In the genomic region with DNA sequence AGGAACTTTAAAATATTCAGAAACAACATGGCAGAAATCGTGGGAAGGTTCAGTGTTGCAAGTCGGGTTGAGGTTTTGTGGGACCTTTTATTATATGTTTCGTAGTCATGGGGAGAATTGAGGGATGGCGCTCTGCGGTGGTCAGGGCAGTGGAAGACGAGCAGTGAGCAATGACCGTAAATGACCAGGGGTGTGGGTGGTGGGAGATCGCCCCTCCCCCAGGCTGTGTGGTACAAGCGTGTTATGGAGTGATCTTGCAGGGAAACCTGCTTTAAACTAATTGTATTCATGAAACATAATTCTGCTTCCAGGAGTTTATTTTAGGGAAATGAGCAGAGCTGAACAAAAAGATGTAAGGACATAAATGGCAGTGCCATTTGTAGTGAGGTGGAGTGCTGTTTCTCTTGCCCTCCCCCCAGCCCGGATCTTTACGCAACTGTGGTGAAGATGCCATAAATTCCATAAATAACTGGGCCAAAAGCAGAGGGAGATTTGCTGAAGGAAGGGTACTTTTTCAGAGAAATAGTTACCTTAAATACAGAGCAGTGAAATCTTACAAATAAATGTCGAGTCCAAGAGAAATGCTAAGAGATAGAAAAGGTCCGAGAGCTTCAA, we compare ENCODE assay signal across 2 cellular contexts.
TF ChIP-seq lines count a peak whose summit lies in the region.

No MANE protein-coding gene starts in this region.

TF ChIP-seq in HepG2, 621 proteins besides CTCF, POLR2A, EP300 and RAD21 (continues in another document):
- no peak for TF ChIP-seq PRMT3 (CRISPR knock-in tag; IDR thresholded peaks at IDR 0.05; ENCODE audit: borderline replicate concordance, low read depth)
- TF ChIP-seq, protein P1, sequence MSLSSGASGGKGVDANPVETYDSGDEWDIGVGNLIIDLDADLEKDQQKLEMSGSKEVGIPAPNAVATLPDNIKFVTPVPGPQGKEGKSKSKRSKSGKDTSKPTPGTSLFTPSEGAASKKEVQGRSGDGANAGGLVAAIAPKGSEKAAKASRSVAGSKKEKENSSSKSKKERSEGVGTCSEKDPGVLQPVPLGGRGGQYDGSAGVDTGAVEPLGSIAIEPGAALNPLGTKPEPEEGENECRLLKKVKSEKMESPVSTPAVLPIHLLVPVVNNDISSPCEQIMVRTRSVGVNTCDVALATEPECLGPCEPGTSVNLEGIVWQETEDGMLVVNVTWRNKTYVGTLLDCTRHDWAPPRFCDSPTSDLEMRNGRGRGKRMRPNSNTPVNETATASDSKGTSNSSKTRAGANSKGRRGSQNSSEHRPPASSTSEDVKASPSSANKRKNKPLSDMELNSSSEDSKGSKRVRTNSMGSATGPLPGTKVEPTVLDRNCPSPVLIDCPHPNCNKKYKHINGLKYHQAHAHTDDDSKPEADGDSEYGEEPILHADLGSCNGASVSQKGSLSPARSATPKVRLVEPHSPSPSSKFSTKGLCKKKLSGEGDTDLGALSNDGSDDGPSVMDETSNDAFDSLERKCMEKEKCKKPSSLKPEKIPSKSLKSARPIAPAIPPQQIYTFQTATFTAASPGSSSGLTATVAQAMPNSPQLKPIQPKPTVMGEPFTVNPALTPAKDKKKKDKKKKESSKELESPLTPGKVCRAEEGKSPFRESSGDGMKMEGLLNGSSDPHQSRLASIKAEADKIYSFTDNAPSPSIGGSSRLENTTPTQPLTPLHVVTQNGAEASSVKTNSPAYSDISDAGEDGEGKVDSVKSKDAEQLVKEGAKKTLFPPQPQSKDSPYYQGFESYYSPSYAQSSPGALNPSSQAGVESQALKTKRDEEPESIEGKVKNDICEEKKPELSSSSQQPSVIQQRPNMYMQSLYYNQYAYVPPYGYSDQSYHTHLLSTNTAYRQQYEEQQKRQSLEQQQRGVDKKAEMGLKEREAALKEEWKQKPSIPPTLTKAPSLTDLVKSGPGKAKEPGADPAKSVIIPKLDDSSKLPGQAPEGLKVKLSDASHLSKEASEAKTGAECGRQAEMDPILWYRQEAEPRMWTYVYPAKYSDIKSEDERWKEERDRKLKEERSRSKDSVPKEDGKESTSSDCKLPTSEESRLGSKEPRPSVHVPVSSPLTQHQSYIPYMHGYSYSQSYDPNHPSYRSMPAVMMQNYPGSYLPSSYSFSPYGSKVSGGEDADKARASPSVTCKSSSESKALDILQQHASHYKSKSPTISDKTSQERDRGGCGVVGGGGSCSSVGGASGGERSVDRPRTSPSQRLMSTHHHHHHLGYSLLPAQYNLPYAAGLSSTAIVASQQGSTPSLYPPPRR (CRISPR knock-in tag; IDR thresholded peaks at IDR 0.05; ENCODE audit: borderline replicate concordance): no peak
- TF ChIP-seq, protein P2, sequence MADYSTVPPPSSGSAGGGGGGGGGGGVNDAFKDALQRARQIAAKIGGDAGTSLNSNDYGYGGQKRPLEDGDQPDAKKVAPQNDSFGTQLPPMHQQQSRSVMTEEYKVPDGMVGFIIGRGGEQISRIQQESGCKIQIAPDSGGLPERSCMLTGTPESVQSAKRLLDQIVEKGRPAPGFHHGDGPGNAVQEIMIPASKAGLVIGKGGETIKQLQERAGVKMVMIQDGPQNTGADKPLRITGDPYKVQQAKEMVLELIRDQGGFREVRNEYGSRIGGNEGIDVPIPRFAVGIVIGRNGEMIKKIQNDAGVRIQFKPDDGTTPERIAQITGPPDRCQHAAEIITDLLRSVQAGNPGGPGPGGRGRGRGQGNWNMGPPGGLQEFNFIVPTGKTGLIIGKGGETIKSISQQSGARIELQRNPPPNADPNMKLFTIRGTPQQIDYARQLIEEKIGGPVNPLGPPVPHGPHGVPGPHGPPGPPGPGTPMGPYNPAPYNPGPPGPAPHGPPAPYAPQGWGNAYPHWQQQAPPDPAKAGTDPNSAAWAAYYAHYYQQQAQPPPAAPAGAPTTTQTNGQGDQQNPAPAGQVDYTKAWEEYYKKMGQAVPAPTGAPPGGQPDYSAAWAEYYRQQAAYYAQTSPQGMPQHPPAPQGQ (CRISPR knock-in tag; IDR thresholded peaks at IDR 0.05; ENCODE audit: borderline replicate concordance): no peak
- no peak for TF ChIP-seq CHD2 (IDR thresholded peaks at IDR 0.05; ENCODE audit: low read depth, low read length)
- TF ChIP-seq ZNF121 (CRISPR knock-in tag; IDR thresholded peaks at IDR 0.05): no peak
- TF ChIP-seq, protein P3, sequence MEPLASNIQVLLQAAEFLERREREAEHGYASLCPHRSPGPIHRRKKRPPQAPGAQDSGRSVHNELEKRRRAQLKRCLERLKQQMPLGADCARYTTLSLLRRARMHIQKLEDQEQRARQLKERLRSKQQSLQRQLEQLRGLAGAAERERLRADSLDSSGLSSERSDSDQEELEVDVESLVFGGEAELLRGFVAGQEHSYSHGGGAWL (CRISPR knock-in tag; IDR thresholded peaks at IDR 0.05): no peak
- no peak for TF ChIP-seq MTF2 (CRISPR knock-in tag; IDR thresholded peaks at IDR 0.05; ENCODE audit: borderline replicate concordance)
- no peak for TF ChIP-seq HDAC1 (CRISPR knock-in tag; IDR thresholded peaks at IDR 0.05)
- TF ChIP-seq SAFB2 (CRISPR knock-in tag; IDR thresholded peaks at IDR 0.05; ENCODE audit: borderline replicate concordance, low read depth): no peak
- no peak for TF ChIP-seq ZNF567 (CRISPR knock-in tag; IDR thresholded peaks at IDR 0.05; ENCODE audit: borderline replicate concordance)
- TF ChIP-seq ZMAT3 (CRISPR knock-in tag; conservative IDR thresholded peaks at IDR 0.05): no peak
- TF ChIP-seq ZKSCAN1 (IDR thresholded peaks at IDR 0.05; ENCODE audit: low read length): no peak
- TF ChIP-seq MIER2 (CRISPR knock-in tag; IDR thresholded peaks at IDR 0.05): no peak
- no peak for TF ChIP-seq ZNF17 (CRISPR knock-in tag; IDR thresholded peaks at IDR 0.05)
- TF ChIP-seq SUZ12 (IDR thresholded peaks at IDR 0.05; ENCODE audit: low read depth, low read length): no peak
- TF ChIP-seq CAMTA2 (CRISPR knock-in tag; IDR thresholded peaks at IDR 0.05; ENCODE audit: borderline replicate concordance): no peak
- no peak for TF ChIP-seq ZBTB7A (CRISPR knock-in tag; IDR thresholded peaks at IDR 0.05)
- TF ChIP-seq ETV5 (CRISPR knock-in tag; IDR thresholded peaks at IDR 0.05; ENCODE audit: borderline replicate concordance): 0 out of 2 replicates have a peak, but pooled peaks have one; percentile 42
- no peak for TF ChIP-seq KDM1A (CRISPR knock-in tag; IDR thresholded peaks at IDR 0.05)
- TF ChIP-seq SMARCC2 (IDR thresholded peaks at IDR 0.05): no peak
- TF ChIP-seq ZFP62 (CRISPR knock-in tag; IDR thresholded peaks at IDR 0.05): no peak
- no peak for TF ChIP-seq IRF2 (CRISPR knock-in tag; IDR thresholded peaks at IDR 0.05)
- no peak for TF ChIP-seq TBX3 (IDR thresholded peaks at IDR 0.05; ENCODE audit: borderline replicate concordance)
- peak; percentile 88 for TF ChIP-seq TEAD3 (CRISPR knock-in tag; optimal IDR thresholded peaks at IDR 0.05; ENCODE audit: borderline replicate concordance)
- TF ChIP-seq ZNF232 (CRISPR knock-in tag; IDR thresholded peaks at IDR 0.05; ENCODE audit: borderline replicate concordance): no peak
- peak; percentile 43; the same call in 1 of the 2 replicates for TF ChIP-seq CEBPG (CRISPR knock-in tag; IDR thresholded peaks at IDR 0.05)
- TF ChIP-seq TCF7L2 (IDR thresholded peaks at IDR 0.05; ENCODE audit: low read depth, low read length): no peak
- TF ChIP-seq FOXO1 (CRISPR knock-in tag; IDR thresholded peaks at IDR 0.05): no peak
- no peak for TF ChIP-seq ZNF577 (CRISPR knock-in tag; IDR thresholded peaks at IDR 0.05; ENCODE audit: borderline replicate concordance, low read depth)

TF ChIP-seq in GM12891, 5 proteins besides CTCF, POLR2A, EP300 and RAD21:
- no peak for TF ChIP-seq POLR2AphosphoS5 (IDR thresholded peaks at IDR 0.05; ENCODE audit: low read depth, low read length)
- TF ChIP-seq TAF1 (IDR thresholded peaks at IDR 0.05; ENCODE audit: low read depth, low read length): no peak
- no peak for TF ChIP-seq SPI1 (IDR thresholded peaks at IDR 0.05; ENCODE audit: low read depth, low read length)
- TF ChIP-seq PAX5 (IDR thresholded peaks at IDR 0.05; ENCODE audit: insufficient read depth, low read length, severe bottlenecking): no peak
- TF ChIP-seq POU2F2 (IDR thresholded peaks at IDR 0.05; ENCODE audit: low read depth, low read length): no peak
